In genomic region chr10:63116452-63117072, GRCh38 we compare ENCODE assay signal across 1 cellular context.
TF ChIP-seq lines count a peak whose summit lies in the region.

No MANE protein-coding gene starts in this region.

TF ChIP-seq in IMR-90, 13 proteins besides CTCF, POLR2A, EP300 and RAD21 (continued from another document):
- TF ChIP-seq, protein P1, sequence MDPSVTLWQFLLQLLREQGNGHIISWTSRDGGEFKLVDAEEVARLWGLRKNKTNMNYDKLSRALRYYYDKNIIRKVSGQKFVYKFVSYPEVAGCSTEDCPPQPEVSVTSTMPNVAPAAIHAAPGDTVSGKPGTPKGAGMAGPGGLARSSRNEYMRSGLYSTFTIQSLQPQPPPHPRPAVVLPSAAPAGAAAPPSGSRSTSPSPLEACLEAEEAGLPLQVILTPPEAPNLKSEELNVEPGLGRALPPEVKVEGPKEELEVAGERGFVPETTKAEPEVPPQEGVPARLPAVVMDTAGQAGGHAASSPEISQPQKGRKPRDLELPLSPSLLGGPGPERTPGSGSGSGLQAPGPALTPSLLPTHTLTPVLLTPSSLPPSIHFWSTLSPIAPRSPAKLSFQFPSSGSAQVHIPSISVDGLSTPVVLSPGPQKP (IDR thresholded peaks at IDR 0.05; ENCODE audit: borderline replicate concordance, low read depth, low read length) = no peak
- TF ChIP-seq MAZ (IDR thresholded peaks at IDR 0.05; ENCODE audit: borderline replicate concordance, low read depth, low read length) = no peak
- TF ChIP-seq RFX5 (IDR thresholded peaks at IDR 0.05; ENCODE audit: low read depth, low read length) = no peak
- no peak for TF ChIP-seq RCOR1 (IDR thresholded peaks at IDR 0.05; ENCODE audit: insufficient replicate concordance, low read length)
TF ChIP-seq in IMR-90: peak in this region for 0.
